8 cellular contexts compared by ENCODE assay signal in the genomic region with DNA sequence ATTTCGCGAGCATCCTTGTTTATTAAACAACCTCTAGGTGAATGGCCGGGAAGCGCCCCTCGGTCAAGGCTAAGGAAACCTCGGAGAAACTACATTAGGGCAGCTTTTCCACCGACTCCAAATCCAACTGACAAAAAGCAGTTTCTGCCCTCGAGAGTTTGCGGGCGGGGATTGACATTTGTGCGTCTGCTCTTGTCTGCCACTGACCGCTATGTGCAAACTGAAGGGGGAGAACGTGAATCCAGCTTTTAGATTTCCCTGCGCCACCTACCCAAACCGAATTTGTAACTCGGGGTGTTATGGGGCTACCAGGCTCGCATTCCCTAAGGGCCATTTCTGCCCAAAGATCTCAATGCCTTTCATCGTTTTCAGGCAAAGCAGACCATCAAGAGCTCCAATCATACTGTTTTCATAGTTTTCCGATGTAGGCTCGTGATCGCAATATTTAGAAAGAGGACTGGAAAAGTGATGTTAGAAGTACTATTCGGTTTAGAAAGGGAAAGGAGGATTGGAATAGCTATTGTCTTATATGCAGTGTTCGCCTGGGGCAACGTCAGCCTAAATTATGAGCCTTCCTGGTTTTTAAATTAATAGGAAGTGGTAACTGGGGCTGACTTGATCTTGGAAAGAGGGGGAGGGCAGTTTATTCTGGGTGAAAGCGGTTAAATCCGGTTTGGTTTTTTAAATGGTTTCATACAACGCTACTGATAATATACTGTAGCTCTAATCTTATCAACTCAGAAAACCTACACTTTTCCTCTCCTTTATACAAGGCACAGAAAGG. TPM values are rescaled to one million over a fixed set of nuclear protein-coding genes. Genes with fewer than 3 reads are reported as not detected.
DNase-seq lines count a peak whose midpoint lies in the region; ATAC-seq and TF ChIP-seq lines count a peak whose summit lies in the region.

No MANE protein-coding gene starts in this region.

- H3K9me3 ChIP-seq in thyroid gland: no peaks in the 10 kb centered on the region

- peak overlapping the region in 1 of 3 donors; percentile 13 for H3K27ac ChIP-seq in thyroid gland

- no peak overlapping the region for H3K27ac Mint-ChIP-seq in central memory CD8-positive, alpha-beta T cell (ENCODE audit: low read depth)

- ATAC-seq in central memory CD8-positive, alpha-beta T cell (replicated peaks; ENCODE audit: extremely low read depth, poor library complexity, severe bottlenecking): no peak

- TF ChIP-seq CTCF in thyroid gland (IDR thresholded peaks at IDR 0.05): no peak
- no peak for TF ChIP-seq CTCF in GM13977 (IDR thresholded peaks at IDR 0.05; ENCODE audit: extremely low read depth, insufficient read depth, missing control alignments)

- peaks cover 5 to 11% of the 10 kb centered on the region in 2 donors for H3K4me1 ChIP-seq in thyroid gland

- peak overlapping the region in 2 of 3 donors; percentile 6 to 51 for H3K4me3 ChIP-seq in thyroid gland (replicated peaks in 1 of 3)

- peak overlapping the region; percentile 83 for H3K4me3 Mint-ChIP-seq in central memory CD8-positive, alpha-beta T cell

- no peaks in the 10 kb centered on the region for H3K9me3 Mint-ChIP-seq in central memory CD8-positive, alpha-beta T cell

- in situ Hi-C loops in GM13977 (cut with MboI; ENCODE audit: low pct_unique_long_range_greater_than_20kb, low sequenced_read_pairs, unreplicated experiment): no loop called here

- TF ChIP-seq POLR2A in thyroid gland (IDR thresholded peaks at IDR 0.05): no peak

- H3K4me1 Mint-ChIP-seq in central memory CD8-positive, alpha-beta T cell: peaks cover 10% of the 10 kb centered on the region

- DNase-seq in activated CD8-positive, alpha-beta memory T cell treated with anti-CD3 and anti-CD28 coated beads for 24 hours: peak; percentile 61
- DNase-seq in activated CD8-positive, alpha-beta memory T cell treated with anti-CD3 and anti-CD28 coated beads, Interleukin-2, amount 50 U/mL, for 4 hours: no peak
- no peak for DNase-seq in central memory CD8-positive, alpha-beta T cell (ENCODE audit: low spot score in 2 of 2)
- DNase-seq in lung microvascular endothelial cell (ENCODE audit: low read depth in 2 of 2) (peak; percentile 50 to 70), thyroid gland (no peak), T1000 (lab: John Stamatoyannopoulos, UW) (no peak), cerebellar cortex (ENCODE audit: low spot score) (no peak), GM13977 (ENCODE audit: low spot score) (no peak)

- H3K36me3 Mint-ChIP-seq in central memory CD8-positive, alpha-beta T cell (ENCODE audit: insufficient read depth): no peaks in the 10 kb centered on the region

- H3K27me3 Mint-ChIP-seq in central memory CD8-positive, alpha-beta T cell: peaks cover 24% of the 10 kb centered on the region

- H3K27me3 ChIP-seq in thyroid gland: no peaks in the 10 kb centered on the region

- 29 to 35% methylated on average over 27 of the region's 27 CpGs for WGBS in thyroid gland, 2 donors

- H3K36me3 ChIP-seq in thyroid gland: no peaks in the 10 kb centered on the region

- intact Hi-C loops in thyroid gland (cut with DNase I): no loop called here

RNA-seq across cellular contexts. Expression of a gene that starts 45.4 kb away (rescaled TPM):
- total RNA-seq in lung microvascular endothelial cell: 68.3 and 124 TPM in 2 replicates
- total RNA-seq in thyroid gland: 10 to 100 TPM in 3 of 4 donors, 1 to 10 TPM in 1; 3.8 to 49.1 (median 13.2) TPM

Comparison
In these comparisons a context has a peak if more than half of its experiments do, and no peak if none do; other contexts are left out.
1. DNase-seq: peak in activated CD8-positive, alpha-beta memory T cell treated with anti-CD3 and anti-CD28 coated beads for 24 hours (single experiment) and lung microvascular endothelial cell (2 of 2); none in activated CD8-positive, alpha-beta memory T cell treated with anti-CD3 and anti-CD28 coated beads, Interleukin-2, amount 50 U/mL, for 4 hours (single experiment), central memory CD8-positive, alpha-beta T cell (0 of 2), thyroid gland (0 of 2), T1000 (single experiment), cerebellar cortex (single experiment) and GM13977 (single experiment).